19 cellular contexts compared by ENCODE assay signal in genomic region chr20:6519556-6519955, GRCh38.
DNase-seq lines count a peak whose midpoint lies in the region; FAIRE-seq and TF ChIP-seq lines count a peak whose summit lies in the region.
"Had no signal": no experiment of that assay in that cellular context is flagged by ENCODE, and none has a peak within 500 bp of the region (broad histone marks: within the 10 kb centered on the region; RNA-seq: fewer than 3 reads in every experiment).

No MANE protein-coding gene starts in this region.

- H3K36me3 ChIP-seq in astrocyte (ENCODE audit: insufficient read depth, low read length): no peaks in the 10 kb centered on the region
- H3K36me3 ChIP-seq: cardiac muscle cell, uterus had no signal

- H3K4me3 Mint-ChIP-seq in astrocyte (ENCODE audit: unreplicated experiment): no peak overlapping the region
- H3K4me3 Mint-ChIP-seq in activated naive CD4-positive, alpha-beta T cell treated with anti-CD3 and anti-CD28 coated beads, Interleukin-2, amount 10 ng/mL, durations not matched to agents 7 days and 5 days: no peak overlapping the region
- H3K4me3 Mint-ChIP-seq: stimulated activated naive CD8-positive, alpha-beta T cell treated with anti-CD3 and anti-CD28 coated beads, Interleukin-15, amount 100 ng/mL, for 72 hours; T-cell; WTC11 had no signal

- no peaks in the 10 kb centered on the region for H4K20me1 ChIP-seq in astrocyte (ENCODE audit: insufficient read depth, low read length)

- CTCF ChIA-PET in activated naive CD4-positive, alpha-beta T cell treated with anti-CD3 and anti-CD28 coated beads, Interleukin-2, amount 10 ng/mL, durations not matched to agents 7 days and 5 days (lab: Charles Lee): no interaction called here

- peak overlapping the region; percentile 46 for H3K4me2 ChIP-seq in astrocyte (ENCODE audit: low read length)

- H3K79me2 ChIP-seq in astrocyte (ENCODE audit: insufficient read depth, low read length): no peaks in the 10 kb centered on the region

- H3K4me1 ChIP-seq in astrocyte (ENCODE audit: insufficient read depth, low read length): peaks cover 9% of the 10 kb centered on the region
- H3K4me1 ChIP-seq: uterus had no signal

- H3K36me3 Mint-ChIP-seq in astrocyte (ENCODE audit: low read depth, unreplicated experiment): peaks cover 3% of the 10 kb centered on the region
- H3K36me3 Mint-ChIP-seq in activated naive CD4-positive, alpha-beta T cell treated with anti-CD3 and anti-CD28 coated beads, Interleukin-2, amount 10 ng/mL, durations not matched to agents 7 days and 5 days: no peaks in the 10 kb centered on the region
- H3K36me3 Mint-ChIP-seq: T-cell, WTC11 had no signal

- H2AFZ ChIP-seq in astrocyte (ENCODE audit: low read depth, low read length): peak overlapping the region; percentile 43

- H3K9me3 ChIP-seq in astrocyte (ENCODE audit: insufficient read depth, low read depth, low read length): no peaks in the 10 kb centered on the region
- H3K9me3 ChIP-seq: uterus had no signal

- H3K4me3 ChIP-seq in HFF-Myc (replicated peaks; ENCODE audit: low read depth, low read length) (no peak overlapping the region), astrocyte (ENCODE audit: insufficient read depth, low read depth, low read length) (no peak overlapping the region)
- H3K4me3 ChIP-seq: cardiac muscle cell, GM12878, uterus had no signal

- FAIRE-seq in astrocyte (lab: Jason Lieb, UNC): peak; percentile 37
- FAIRE-seq: GM12878 had no signal

- peaks cover 12% of the 10 kb centered on the region for H3K9me3 Mint-ChIP-seq in astrocyte (ENCODE audit: unreplicated experiment)
- H3K9me3 Mint-ChIP-seq in activated naive CD4-positive, alpha-beta T cell treated with anti-CD3 and anti-CD28 coated beads, Interleukin-2, amount 10 ng/mL, durations not matched to agents 7 days and 5 days: peaks cover 13% of the 10 kb centered on the region

- peak; percentile 41 for DNase-seq in HFF-Myc (ENCODE audit: extremely low read depth, low read depth)
- peak; percentile 90 for DNase-seq in astrocyte (ENCODE audit: low read depth)
- DNase-seq in fibroblast of the conjunctiva (ENCODE audit: low read depth): peak; percentile 21
- DNase-seq in stromal cell of bone marrow (ENCODE audit: low read depth): peak; percentile 43
- DNase-seq in NCI-H128 (lab: John Stamatoyannopoulos, UW; ENCODE audit: unreplicated experiment): no peak
- no peak for DNase-seq in stimulated activated CD4-positive, alpha-beta T cell treated with anti-CD3 and anti-CD28 coated beads, Interleukin-4, amount 100 ng/mL, for 24 hours
- no peak for DNase-seq in activated naive CD4-positive, alpha-beta T cell treated with anti-CD3 and anti-CD28 coated beads, Interleukin-2, amount 10 ng/mL, durations not matched to agents 7 days and 5 days
- DNase-seq: activated gamma-delta T cell; effector CD8-positive, alpha-beta T cell; NCI-H187 treated with DMSO at 0.1 percent for 48 hours; NCI-H526; RPMI8226; stimulated activated naive CD8-positive, alpha-beta T cell treated with anti-CD3 and anti-CD28 coated beads, Interleukin-15, amount 100 ng/mL, for 72 hours; T-cell; uterus had no signal

- H3K27ac ChIP-seq in astrocyte (ENCODE audit: low read depth, low read length): peak overlapping the region; percentile 61
- H3K27ac ChIP-seq: C4-2B, cardiac muscle cell, uterus had no signal

- H3K27ac Mint-ChIP-seq in astrocyte (ENCODE audit: unreplicated experiment): no peak overlapping the region
- no peak overlapping the region for H3K27ac Mint-ChIP-seq in activated naive CD4-positive, alpha-beta T cell treated with anti-CD3 and anti-CD28 coated beads, Interleukin-2, amount 10 ng/mL, durations not matched to agents 7 days and 5 days
- H3K27ac Mint-ChIP-seq: stimulated activated naive CD8-positive, alpha-beta T cell treated with anti-CD3 and anti-CD28 coated beads, Interleukin-15, amount 100 ng/mL, for 72 hours; T-cell; WTC11 had no signal

- H3K9ac ChIP-seq in astrocyte (ENCODE audit: low read length): no peak overlapping the region

- H3K4me1 Mint-ChIP-seq in astrocyte (ENCODE audit: low read depth, unreplicated experiment): peaks cover 18% of the 10 kb centered on the region
- no peaks in the 10 kb centered on the region for H3K4me1 Mint-ChIP-seq in activated naive CD4-positive, alpha-beta T cell treated with anti-CD3 and anti-CD28 coated beads, Interleukin-2, amount 10 ng/mL, durations not matched to agents 7 days and 5 days
- H3K4me1 Mint-ChIP-seq: stimulated activated naive CD8-positive, alpha-beta T cell treated with anti-CD3 and anti-CD28 coated beads, Interleukin-15, amount 100 ng/mL, for 72 hours; T-cell; WTC11 had no signal

- H3K27me3 Mint-ChIP-seq in astrocyte (ENCODE audit: low read depth, unreplicated experiment): no peaks in the 10 kb centered on the region
- no peaks in the 10 kb centered on the region for H3K27me3 Mint-ChIP-seq in activated naive CD4-positive, alpha-beta T cell treated with anti-CD3 and anti-CD28 coated beads, Interleukin-2, amount 10 ng/mL, durations not matched to agents 7 days and 5 days
- H3K27me3 Mint-ChIP-seq: stimulated activated naive CD8-positive, alpha-beta T cell treated with anti-CD3 and anti-CD28 coated beads, Interleukin-15, amount 100 ng/mL, for 72 hours; T-cell had no signal

- TF ChIP-seq CTCF in HFF-Myc (IDR thresholded peaks at IDR 0.05; ENCODE audit: low read depth, low read length, missing control alignments): no peak
- TF ChIP-seq CTCF in astrocyte (IDR thresholded peaks at IDR 0.05; ENCODE audit: insufficient read depth, low read depth, low read length): no peak

- H3K27me3 ChIP-seq in astrocyte (ENCODE audit: insufficient read depth, low read length): no peaks in the 10 kb centered on the region
- H3K27me3 ChIP-seq: cardiac muscle cell, uterus had no signal

Comparison
In these comparisons a context has a peak if more than half of its experiments do, and no peak if none do; other contexts are left out.
1. DNase-seq: peak in HFF-Myc (single experiment), astrocyte (single experiment), fibroblast of the conjunctiva (single experiment) and stromal cell of bone marrow (single experiment); none in NCI-H128 (single experiment), stimulated activated CD4-positive, alpha-beta T cell treated with anti-CD3 and anti-CD28 coated beads, Interleukin-4, amount 100 ng/mL, for 24 hours (single experiment) and activated naive CD4-positive, alpha-beta T cell treated with anti-CD3 and anti-CD28 coated beads, Interleukin-2, amount 10 ng/mL, durations not matched to agents 7 days and 5 days (single experiment).